Comparison of ENCODE assay signal across 28 cellular contexts in the genomic region with DNA sequence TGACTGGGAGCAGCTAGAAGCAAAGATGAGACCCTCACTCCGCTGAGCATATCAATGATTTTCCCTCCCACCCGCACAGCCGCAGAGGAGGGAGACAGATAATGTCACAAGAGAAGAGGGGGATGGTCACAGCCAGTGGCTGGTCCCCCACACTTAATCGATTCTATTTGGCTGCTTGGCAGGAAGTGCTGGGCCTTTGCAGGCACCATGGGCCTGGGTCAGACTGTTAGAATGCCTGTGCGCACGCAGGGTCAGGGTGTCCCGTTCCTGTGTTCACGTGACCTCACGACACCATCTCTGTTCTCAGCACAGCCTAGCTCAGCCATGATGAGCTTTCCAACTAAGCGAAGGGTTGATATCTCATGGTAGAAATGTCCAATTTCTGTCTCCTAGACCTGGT.
"Had no signal": no experiment of that assay in that cellular context is flagged by ENCODE, and none has a peak within 500 bp of the region (broad histone marks: within the 10 kb centered on the region; RNA-seq: fewer than 3 reads in every experiment).

No MANE protein-coding gene starts in this region.

- H3K4me3 ChIP-seq: gastrocnemius medialis, heart left ventricle had no signal

- DNase-seq: activated B cell treated with CpG ODN at 0.5 μM for 24 hours; activated CD4-positive, alpha-beta T cell treated with anti-CD3 and anti-CD28 coated beads for 48 hours; activated CD4-positive, alpha-beta T cell treated with anti-CD3 and anti-CD28 coated beads, Interleukin-2, amount 50 U/mL, for 1 hour; activated CD4-positive, alpha-beta T cell treated with anti-CD3 and anti-CD28 coated beads, Interleukin-2, amount 50 U/mL, for 48 hours; activated CD8-positive, alpha-beta memory T cell treated with anti-CD3 and anti-CD28 coated beads for 24 hours; activated CD8-positive, alpha-beta T cell treated with anti-CD3 and anti-CD28 coated beads for 36 hours; activated effector memory CD4-positive, alpha-beta T cell treated with Interleukin-2 at 50 U/mL for 16 hours; activated gamma-delta T cell treated with Interleukin-2 at 50 U/mL for 16 hours; activated naive CD4-positive, alpha-beta T cell treated with anti-CD3 and anti-CD28 coated beads, Interleukin-2, amount 50 U/mL, for 16 hours; activated naive CD4-positive, alpha-beta T cell treated with Interleukin-2 at 50 U/mL for 16 hours; activated T-cell treated with anti-CD3 and anti-CD28 coated beads, Interleukin-2, amount 50 U/mL, for 4 hours; amniotic stem cell; anterior cingulate cortex; brain microvascular endothelial cell; caudate nucleus; effector memory CD4-positive, alpha-beta T cell; endodermal cell; foreskin fibroblast; gastrocnemius medialis; glutamatergic neuron; T-helper 1 cell; T-helper 17 cell; T1000; WERI-Rb-1 had no signal

- H3K27me3 ChIP-seq: brain microvascular endothelial cell, gastrocnemius medialis, heart left ventricle had no signal

- H3K36me3 ChIP-seq: brain microvascular endothelial cell, WERI-Rb-1 had no signal

- ATAC-seq: activated CD4-positive, CD25-positive, alpha-beta regulatory T cell treated with anti-CD3 and anti-CD28 coated beads, Interleukin-2, amount 50 U/mL, for 24 hours; activated CD8-positive, alpha-beta T cell treated with anti-CD3 and anti-CD28 coated beads for 36 hours; activated T-cell treated with anti-CD3 and anti-CD28 coated beads, Interleukin-2, amount 50 U/mL, for 4 hours; activated T-helper 17 cell treated with anti-CD3 and anti-CD28 coated beads, Interleukin-2, amount 50 U/mL, for 72 hours; esophagus mucosa; gastrocnemius medialis; T-helper 17 cell had no signal

- H3K27ac ChIP-seq: brain microvascular endothelial cell, WERI-Rb-1 had no signal

- H3K9me3 ChIP-seq: gastrocnemius medialis, heart left ventricle had no signal
